Comparison of ENCODE assay signal across 27 cellular contexts in genomic region chr10:18684953-18685352, GRCh38. TPM values are rescaled to one million over a fixed set of nuclear protein-coding genes. Genes with fewer than 3 reads are reported as not detected.
DNase-seq lines count a peak whose midpoint lies in the region; ATAC-seq and TF ChIP-seq lines count a peak whose summit lies in the region.
"Had no signal": no experiment of that assay in that cellular context is flagged by ENCODE, and none has a peak within 500 bp of the region (broad histone marks: within the 10 kb centered on the region; RNA-seq: fewer than 3 reads in every experiment).

No MANE protein-coding gene starts in this region.

- TF ChIP-seq RAD21 in HCT116 (IDR thresholded peaks at IDR 0.05; ENCODE audit: low read depth), result no peak

- no peak overlapping the region for H3K27ac ChIP-seq in HCT116 (ENCODE audit: low read depth, low read length)
- H3K27ac ChIP-seq: A549; BLaER1 treated with 17β-estradiol and CSF1 and Interleukin-3, amounts not matched to agents 10 nM and 100 nM; KMS-11; SJSA1 had no signal

- TF ChIP-seq CTCF in HCT116 (IDR thresholded peaks at IDR 0.05 in 2 of 3, conservative IDR thresholded peaks at IDR 0.05 in 1 of 3; ENCODE audit: borderline replicate concordance in 1 of 3, insufficient read depth in 1 of 3, low read depth in 2 of 3, low read length in 2 of 3), result no peak

- peak overlapping the region; percentile 60; the same call in 1 of the 2 replicates for H3K4me2 ChIP-seq in HCT116 (ENCODE audit: low read length)
- H3K4me2 ChIP-seq: A549; BLaER1 treated with 17β-estradiol and CSF1 and Interleukin-3, amounts not matched to agents 10 nM and 100 nM; KMS-11 had no signal

- RAD21 ChIA-PET in HCT116 (lab: Charles Lee; ENCODE audit: low non-redundant PET in 1 of 2, low total read pairs in 2 of 2, uncharacterized antibody in 2 of 2, unreplicated experiment in 2 of 2), result no interaction called here

- H3K4me1 Mint-ChIP-seq in activated CD8-positive, alpha-beta memory T cell treated with anti-CD3 and anti-CD28 coated beads, Interleukin-2, amount 10 ng/mL, durations not matched to agents 7 days and 5 days, result peaks cover 11% of the 10 kb centered on the region
- peaks cover 25% of the 10 kb centered on the region for H3K4me1 Mint-ChIP-seq in stimulated activated naive CD8-positive, alpha-beta T cell treated with anti-CD3 and anti-CD28 coated beads, Interleukin-15, amount 100 ng/mL, for 72 hours
- H3K4me1 Mint-ChIP-seq in stimulated activated effector memory CD8-positive, alpha-beta T cell treated with anti-CD3 and anti-CD28 coated beads, Interleukin-12 subunit alpha, Interleukin-12 subunit beta, amount 100 ng/mL, for 72 hours, result peaks cover 20% of the 10 kb centered on the region

- no peaks in the 10 kb centered on the region for H3K9me2 ChIP-seq in HCT116 (ENCODE audit: insufficient read depth)

- TF ChIP-seq POLR2A in HCT116 (IDR thresholded peaks at IDR 0.05; ENCODE audit: borderline replicate concordance, extremely low read depth, insufficient read depth, insufficient read length), result no peak

- POLR2A ChIA-PET in HCT116 (lab: Charles Lee), result no interaction called here

- H3K36me3 Mint-ChIP-seq in activated CD8-positive, alpha-beta memory T cell treated with anti-CD3 and anti-CD28 coated beads, Interleukin-2, amount 10 ng/mL, durations not matched to agents 7 days and 5 days, result peaks cover 10% of the 10 kb centered on the region
- H3K36me3 Mint-ChIP-seq in stimulated activated effector memory CD8-positive, alpha-beta T cell treated with anti-CD3 and anti-CD28 coated beads, Interleukin-12 subunit alpha, Interleukin-12 subunit beta, amount 100 ng/mL, for 72 hours, result peaks cover 6% of the 10 kb centered on the region
- H3K36me3 Mint-ChIP-seq: IgD-negative memory B cell had no signal

- H3K9ac ChIP-seq in HCT116 (ENCODE audit: low read length), result no peak overlapping the region
- H3K9ac ChIP-seq: BLaER1 treated with 17β-estradiol and CSF1 and Interleukin-3, amounts not matched to agents 10 nM and 100 nM; KMS-11 had no signal

- intact Hi-C loops in HCT116 (cut with micrococcal nuclease), result no loop called here

- H3K27me3 Mint-ChIP-seq in activated CD8-positive, alpha-beta memory T cell treated with anti-CD3 and anti-CD28 coated beads, Interleukin-2, amount 10 ng/mL, durations not matched to agents 7 days and 5 days, result peaks cover 6% of the 10 kb centered on the region
- no peaks in the 10 kb centered on the region for H3K27me3 Mint-ChIP-seq in stimulated activated naive CD8-positive, alpha-beta T cell treated with anti-CD3 and anti-CD28 coated beads, Interleukin-15, amount 100 ng/mL, for 72 hours
- H3K27me3 Mint-ChIP-seq: CD4-positive, alpha-beta T cell; IgD-negative memory B cell had no signal

- H4K20me1 ChIP-seq in HCT116 (ENCODE audit: insufficient read depth), result no peaks in the 10 kb centered on the region
- H4K20me1 ChIP-seq: BLaER1 treated with 17β-estradiol and CSF1 and Interleukin-3, amounts not matched to agents 10 nM and 100 nM had no signal

- peak; percentile 55 for ATAC-seq in activated CD8-positive, alpha-beta memory T cell treated with anti-CD3 and anti-CD28 coated beads, Interleukin-2, amount 10 ng/mL, durations not matched to agents 7 days and 5 days
- ATAC-seq in stimulated activated naive CD8-positive, alpha-beta T cell treated with anti-CD3 and anti-CD28 coated beads, Interleukin-15, amount 100 ng/mL, for 72 hours, result peak; percentile 70
- no peak for ATAC-seq in stimulated activated naive CD8-positive, alpha-beta T cell treated with anti-CD3 and anti-CD28 coated beads, Interleukin-15, Interleukin-2, amounts not matched to agents 100 U/mL and 50 U/mL, for 24 hours
- no peak for ATAC-seq in HCT116
- peak; percentile 66 for ATAC-seq in stimulated activated effector memory CD8-positive, alpha-beta T cell treated with anti-CD3 and anti-CD28 coated beads, Interleukin-12 subunit alpha, Interleukin-12 subunit beta, amount 100 ng/mL, for 72 hours
- no peak for ATAC-seq in HG03439 (IDR thresholded peaks at IDR 0.05; ENCODE audit: unreplicated experiment)
- ATAC-seq: A549 had no signal

- no peaks in the 10 kb centered on the region for H3K36me3 ChIP-seq in HCT116 (ENCODE audit: control insufficient read depth in 1 of 2, insufficient read depth in 2 of 2, low read length in 2 of 2)

- H3K9me3 ChIP-seq in HCT116 (ENCODE audit: control insufficient read depth in 1 of 2, insufficient read depth in 1 of 2, low read depth in 1 of 2, low read length in 2 of 2), result no peaks in the 10 kb centered on the region
- H3K9me3 ChIP-seq: A549; BLaER1 treated with 17β-estradiol and CSF1 and Interleukin-3, amounts not matched to agents 10 nM and 100 nM; Caco-2; SJSA1 had no signal

- H3K27ac Mint-ChIP-seq in activated CD8-positive, alpha-beta memory T cell treated with anti-CD3 and anti-CD28 coated beads, Interleukin-2, amount 10 ng/mL, durations not matched to agents 7 days and 5 days, result no peak overlapping the region
- H3K27ac Mint-ChIP-seq in stimulated activated naive CD8-positive, alpha-beta T cell treated with anti-CD3 and anti-CD28 coated beads, Interleukin-15, amount 100 ng/mL, for 72 hours, result peak overlapping the region in 1 of 2 donors; percentile 61
- H3K27ac Mint-ChIP-seq in stimulated activated effector memory CD8-positive, alpha-beta T cell treated with anti-CD3 and anti-CD28 coated beads, Interleukin-12 subunit alpha, Interleukin-12 subunit beta, amount 100 ng/mL, for 72 hours, result no peak overlapping the region
- H3K27ac Mint-ChIP-seq: CD4-positive, alpha-beta T cell; HFFc6; IgD-negative memory B cell had no signal

- no peaks in the 10 kb centered on the region for H3K27me3 ChIP-seq in HCT116 (ENCODE audit: insufficient read depth, low read length)
- H3K27me3 ChIP-seq: BLaER1 treated with 17β-estradiol and CSF1 and Interleukin-3, amounts not matched to agents 10 nM and 100 nM; SJSA1 had no signal

- H3K4me1 ChIP-seq in HCT116 (ENCODE audit: control insufficient read depth in 1 of 2, insufficient read depth in 2 of 2, low read length in 2 of 2), result peaks cover 16 to 51% of the 10 kb centered on the region in 2 experiments

- H2AFZ ChIP-seq in HCT116 (ENCODE audit: low read depth, low read length, poor library complexity, severe bottlenecking), result no peak overlapping the region

- CTCF ChIA-PET in activated CD8-positive, alpha-beta memory T cell treated with anti-CD3 and anti-CD28 coated beads, Interleukin-2, amount 10 ng/mL, durations not matched to agents 7 days and 5 days (lab: Charles Lee), result interaction anchor here (0.9 kb wide), 1 partner anchor 22 kb away, joined by 3 read pairs; no protein-coding TSS in a partner anchor
- CTCF ChIA-PET in HCT116 (lab: Charles Lee), result interaction anchor here (1.1 kb wide), 1 partner anchor 15 kb away, joined by 3 read pairs; no protein-coding TSS in a partner anchor

- H3K9me3 Mint-ChIP-seq in activated CD8-positive, alpha-beta memory T cell treated with anti-CD3 and anti-CD28 coated beads, Interleukin-2, amount 10 ng/mL, durations not matched to agents 7 days and 5 days (ENCODE audit: low read depth), result no peaks in the 10 kb centered on the region
- H3K9me3 Mint-ChIP-seq in stimulated activated naive CD8-positive, alpha-beta T cell treated with anti-CD3 and anti-CD28 coated beads, Interleukin-15, amount 100 ng/mL, for 72 hours, result no peaks in the 10 kb centered on the region
- no peaks in the 10 kb centered on the region for H3K9me3 Mint-ChIP-seq in stimulated activated effector memory CD8-positive, alpha-beta T cell treated with anti-CD3 and anti-CD28 coated beads, Interleukin-12 subunit alpha, Interleukin-12 subunit beta, amount 100 ng/mL, for 72 hours
- H3K9me3 Mint-ChIP-seq: CD4-positive, alpha-beta T cell; HFFc6; IgD-negative memory B cell had no signal

- no peaks in the 10 kb centered on the region for H3K79me2 ChIP-seq in HCT116 (ENCODE audit: insufficient read depth, low read length)

- DNase-seq in activated CD8-positive, alpha-beta memory T cell treated with anti-CD3 and anti-CD28 coated beads, Interleukin-2, amount 10 ng/mL, durations not matched to agents 7 days and 5 days, result no peak
- no peak for DNase-seq in activated CD8-positive, alpha-beta memory T cell treated with anti-CD3 and anti-CD28 coated beads, Interleukin-2, amount 50 U/mL, for 4 hours
- DNase-seq in stimulated activated naive CD8-positive, alpha-beta T cell treated with anti-CD3 and anti-CD28 coated beads, Interleukin-15, amount 100 ng/mL, for 72 hours, result no peak
- no peak for DNase-seq in stimulated activated naive CD8-positive, alpha-beta T cell treated with anti-CD3 and anti-CD28 coated beads, Interleukin-15, Interleukin-2, amounts not matched to agents 100 U/mL and 50 U/mL, for 24 hours
- no peak for DNase-seq in HCT116 (ENCODE audit: low read depth, low spot score)
- no peak for DNase-seq in stimulated activated effector memory CD8-positive, alpha-beta T cell treated with anti-CD3 and anti-CD28 coated beads, Interleukin-12 subunit alpha, Interleukin-12 subunit beta, amount 100 ng/mL, for 72 hours (ENCODE audit: low spot score in 2 of 2)
- DNase-seq in HuH-7.5 (ENCODE audit: low spot score), result no peak
- DNase-seq: AML-193; Caco-2; CD4-positive, alpha-beta T cell; DMS 273 treated with DMSO at 0.1 percent for 48 hours; DMS79; H7; HFFc6; MM.1S; NCI-H1417; NCI-H1694; NCI-H2029 treated with DMSO at 0.1 percent for 48 hours; NCI-H526 treated with DMSO at 0.1 percent for 48 hours; Right ventricle myocardium superior; RPMI8226 had no signal

- H3K4me3 ChIP-seq in HCT116 (replicated peaks in 1 of 2; ENCODE audit: low read depth in 1 of 2, low read length in 2 of 2), result no peak overlapping the region
- H3K4me3 ChIP-seq: A549; BLaER1 treated with 17β-estradiol and CSF1 and Interleukin-3, amounts not matched to agents 10 nM and 100 nM; SJSA1 had no signal

- no TSS peak for BruUV-seq in HCT116 (replicated peaks; lab: Mats Ljungman, UMichigan)

- no peak overlapping the region for H3K4me3 Mint-ChIP-seq in activated CD8-positive, alpha-beta memory T cell treated with anti-CD3 and anti-CD28 coated beads, Interleukin-2, amount 10 ng/mL, durations not matched to agents 7 days and 5 days
- no peak overlapping the region for H3K4me3 Mint-ChIP-seq in stimulated activated naive CD8-positive, alpha-beta T cell treated with anti-CD3 and anti-CD28 coated beads, Interleukin-15, amount 100 ng/mL, for 72 hours
- no peak overlapping the region for H3K4me3 Mint-ChIP-seq in stimulated activated effector memory CD8-positive, alpha-beta T cell treated with anti-CD3 and anti-CD28 coated beads, Interleukin-12 subunit alpha, Interleukin-12 subunit beta, amount 100 ng/mL, for 72 hours
- H3K4me3 Mint-ChIP-seq: CD4-positive, alpha-beta T cell; HFFc6; IgD-negative memory B cell had no signal

TF ChIP-seq in HCT116, 20 proteins besides CTCF, POLR2A, EP300 and RAD21 (continues in another document):
- TF ChIP-seq SP1 (IDR thresholded peaks at IDR 0.05; ENCODE audit: low read depth) (no peak), EZH2 (IDR thresholded peaks at IDR 0.05) (no peak), ELF1 (IDR thresholded peaks at IDR 0.05; ENCODE audit: borderline replicate concordance, low read depth) (no peak)

RNA-seq across cellular contexts. Expression of gene ARL5B, which starts 25.7 kb away (rescaled TPM):
- 10 to 100 TPM; 10.6 to 12.2 TPM for total RNA-seq in activated CD8-positive, alpha-beta memory T cell treated with anti-CD3 and anti-CD28 coated beads, Interleukin-2, amount 10 ng/mL, durations not matched to agents 7 days and 5 days
- 21.1 TPM for total RNA-seq in HCT116 (2021; ENCODE audit: unreplicated experiment)
- polyA plus RNA-seq in HCT116 (2012), result 4.8 and 5.2 TPM in 2 replicates

RNA-seq across cellular contexts. Expression of gene NSUN6, which starts 33.6 kb away (rescaled TPM):
- total RNA-seq in activated CD8-positive, alpha-beta memory T cell treated with anti-CD3 and anti-CD28 coated beads, Interleukin-2, amount 10 ng/mL, durations not matched to agents 7 days and 5 days, result 10 to 100 TPM; 19.0 to 24.9 TPM
- 12.5 TPM for total RNA-seq in HCT116 (2021; ENCODE audit: unreplicated experiment)
- polyA plus RNA-seq in HCT116 (2012), result 3.7 and 6.3 TPM in 2 replicates

Comparison
In these comparisons a context has a peak if more than half of its experiments do, and no peak if none do; other contexts are left out.
1. ATAC-seq: peak in activated CD8-positive, alpha-beta memory T cell treated with anti-CD3 and anti-CD28 coated beads, Interleukin-2, amount 10 ng/mL, durations not matched to agents 7 days and 5 days (single experiment), stimulated activated naive CD8-positive, alpha-beta T cell treated with anti-CD3 and anti-CD28 coated beads, Interleukin-15, amount 100 ng/mL, for 72 hours (single experiment) and stimulated activated effector memory CD8-positive, alpha-beta T cell treated with anti-CD3 and anti-CD28 coated beads, Interleukin-12 subunit alpha, Interleukin-12 subunit beta, amount 100 ng/mL, for 72 hours (single experiment); none in stimulated activated naive CD8-positive, alpha-beta T cell treated with anti-CD3 and anti-CD28 coated beads, Interleukin-15, Interleukin-2, amounts not matched to agents 100 U/mL and 50 U/mL, for 24 hours (single experiment), HCT116 (single experiment) and HG03439 (single experiment).